ENCODE assay signal across 28 cellular contexts in genomic region chr6:104226798-104227444, GRCh38.
DNase-seq lines count a peak whose midpoint lies in the region; ATAC-seq, FAIRE-seq and TF ChIP-seq lines count a peak whose summit lies in the region.
"Had no signal": no experiment of that assay in that cellular context is flagged by ENCODE, and none has a peak within 500 bp of the region (broad histone marks: within the 10 kb centered on the region; RNA-seq: fewer than 3 reads in every experiment).

No MANE protein-coding gene starts in this region.

- no peak for TF ChIP-seq CTCF in IMR-90 (conservative IDR thresholded peaks at IDR 0.05; ENCODE audit: low read depth, low read length)

- no peak overlapping the region for H4K91ac ChIP-seq in IMR-90 (ENCODE audit: insufficient read depth, low read depth, low read length)

- no peak overlapping the region for H3K4me2 ChIP-seq in IMR-90 (ENCODE audit: low read depth, low read length)
- H3K4me2 ChIP-seq: KMS-11 had no signal

- no peak overlapping the region for H3K4me3 ChIP-seq in IMR-90 (ENCODE audit: insufficient read depth, low read depth, low read length)
- H3K4me3 ChIP-seq: mucosa of descending colon, right atrium auricular region had no signal

- no peaks in the 10 kb centered on the region for H3K4me1 ChIP-seq in IMR-90 (ENCODE audit: control insufficient read depth, insufficient read depth, low read length)
- H3K4me1 ChIP-seq: right atrium auricular region had no signal

- no peak overlapping the region for H2BK5ac ChIP-seq in IMR-90 (ENCODE audit: low read depth, low read length, poor library complexity, severe bottlenecking)

- H2AK9ac ChIP-seq in IMR-90 (replicated peaks; ENCODE audit: low read depth, low read length, poor library complexity): no peak overlapping the region

- H3K79me1 ChIP-seq in IMR-90 (ENCODE audit: low read depth in 1 of 2, low read length in 2 of 2): no peaks in the 10 kb centered on the region

- FAIRE-seq in urothelium cell line (lab: Jason Lieb, UNC): no peak
- FAIRE-seq: astrocyte, frontal cortex, GM19239, HTR-8/SVneo had no signal

- no peaks in the 10 kb centered on the region for H3K27me3 ChIP-seq in IMR-90 (ENCODE audit: control insufficient read depth, insufficient read depth, low read length)
- H3K27me3 ChIP-seq: right atrium auricular region had no signal

- H3K4ac ChIP-seq in IMR-90 (ENCODE audit: low read depth, low read length): no peak overlapping the region

- intact Hi-C loops in IMR-90 (cut with micrococcal nuclease): no loop called here

- ATAC-seq in IMR-90 (ENCODE audit: low read depth) (no peak), left lobe of liver (peak; percentile 81), HG02623 (IDR thresholded peaks at IDR 0.05; ENCODE audit: unreplicated experiment) (no peak), HG02852 (IDR thresholded peaks at IDR 0.05; ENCODE audit: unreplicated experiment) (no peak)
- ATAC-seq: mucosa of descending colon; natural killer cell treated with Interleukin-12 subunit alpha and Interleukin-12 subunit beta and Interleukin-15 and Interleukin-18, amount 100 ng/mL, for 72 hours; PC-3 had no signal

- H2BK15ac ChIP-seq in IMR-90 (ENCODE audit: low read depth, low read length): no peak overlapping the region

- no peak overlapping the region for H2BK20ac ChIP-seq in IMR-90 (ENCODE audit: low read depth, low read length)

- no peak overlapping the region for H4K5ac ChIP-seq in IMR-90 (ENCODE audit: low read depth, low read length)

- no peak overlapping the region for H4K8ac ChIP-seq in IMR-90 (ENCODE audit: low read depth in 2 of 2, low read length in 2 of 2)

- POLR2A ChIA-PET in IMR-90 (lab: Charles Lee; ENCODE audit: unreplicated experiment): no interaction called here

- in situ Hi-C loops in IMR-90 (cut with MboI; ENCODE audit: low sequenced_read_pairs): no loop called here

- H3K9ac ChIP-seq in IMR-90 (ENCODE audit: low read depth, low read length): no peak overlapping the region
- H3K9ac ChIP-seq: KMS-11 had no signal

- no peaks in the 10 kb centered on the region for H4K20me1 ChIP-seq in IMR-90 (ENCODE audit: insufficient read depth, low read length)

- CTCF ChIA-PET in IMR-90 (lab: Yijun Ruan, JAX): no interaction called here

- no peaks in the 10 kb centered on the region for H3K36me3 ChIP-seq in IMR-90 (ENCODE audit: control insufficient read depth, insufficient read depth, low read length)
- H3K36me3 ChIP-seq: right atrium auricular region, WERI-Rb-1 had no signal

- no CpG with 5 or more reads among the region's 4 CpGs for WGBS in IMR-90 (ENCODE audit: extremely low coverage in 2 of 2, insufficient read length in 1 of 2), 2 experiments

- peaks cover 5% of the 10 kb centered on the region for H3K9me3 ChIP-seq in IMR-90 (ENCODE audit: control insufficient read depth, insufficient read depth, low read length)
- H3K9me3 ChIP-seq: Caco-2, mucosa of descending colon, right atrium auricular region had no signal

- no peak for TF ChIP-seq POLR2A in IMR-90 (IDR thresholded peaks at IDR 0.05; ENCODE audit: low read depth, low read length)

- H3K56ac ChIP-seq in IMR-90 (ENCODE audit: extremely low read depth, insufficient read depth, low read length): no peak overlapping the region

- no peak overlapping the region for H3K18ac ChIP-seq in IMR-90 (ENCODE audit: low read depth, low read length)

- no TSS peak for BruUV-seq in IMR-90 (replicated peaks; lab: Mats Ljungman, UMichigan)

- H3K9me1 ChIP-seq in IMR-90 (ENCODE audit: insufficient read depth, low read length): no peaks in the 10 kb centered on the region

- no peak overlapping the region for H3K14ac ChIP-seq in IMR-90 (replicated peaks; ENCODE audit: low read depth, low read length)

- H2AFZ ChIP-seq in IMR-90 (replicated peaks; ENCODE audit: low read length, poor library complexity): no peak overlapping the region

- no peak overlapping the region for H3K27ac ChIP-seq in IMR-90 (ENCODE audit: insufficient read depth, low read length)
- H3K27ac ChIP-seq: KMS-11, right atrium auricular region, WERI-Rb-1 had no signal

- dilution Hi-C loops in IMR-90 (cut with HindIII; ENCODE audit: low sequenced_read_pairs, unreplicated experiment): no loop called here

- no peak overlapping the region for H2AK5ac ChIP-seq in IMR-90 (ENCODE audit: low read depth, low read length)

- H3K23ac ChIP-seq in IMR-90 (ENCODE audit: low read depth, low read length): no peak overlapping the region

- no peak overlapping the region for H2BK120ac ChIP-seq in IMR-90 (ENCODE audit: low read depth, low read length)

- no peak for TF ChIP-seq RAD21 in IMR-90 (IDR thresholded peaks at IDR 0.05; ENCODE audit: low read length)

- no peak for DNase-seq in IMR-90
- peak; percentile 53 for DNase-seq in NCI-H69 (lab: John Stamatoyannopoulos, UW)
- peak; percentile 47 for DNase-seq in left lobe of liver (ENCODE audit: low spot score)
- peak; percentile 26 for DNase-seq in retina
- no peak for DNase-seq in urothelium cell line (ENCODE audit: low spot score)
- DNase-seq: activated CD4-positive, alpha-beta T cell treated with anti-CD3 and anti-CD28 coated beads for 48 hours; activated gamma-delta T cell treated with Interleukin-2 at 50 U/mL for 16 hours; activated T-cell treated with anti-CD3 and anti-CD28 coated beads, Interleukin-2, amount 50 U/mL, for 24 hours; Caco-2; DMS79; GF-D8; H7; mucosa of descending colon; NCI-H1694; NCI-H226; NCI-H82; PC-3; stimulated activated CD4-positive, alpha-beta T cell treated with anti-CD3 and anti-CD28 coated beads, Interleukin-2, amount 100 ng/mL, for 48 hours; WERI-Rb-1 had no signal

TF ChIP-seq in IMR-90, 13 proteins besides CTCF, POLR2A, EP300 and RAD21:
- TF ChIP-seq USF2 (IDR thresholded peaks at IDR 0.05; ENCODE audit: low read depth, low read length) (no peak), RCOR1 (IDR thresholded peaks at IDR 0.05; ENCODE audit: insufficient replicate concordance, low read length) (no peak), CEBPB (IDR thresholded peaks at IDR 0.05; ENCODE audit: low read depth, low read length) (peak; percentile 66), FOS (IDR thresholded peaks at IDR 0.05; ENCODE audit: low read depth, low read length) (no peak), NFE2L2 (IDR thresholded peaks at IDR 0.05; ENCODE audit: low read depth, low read length) (no peak), MXI1 (IDR thresholded peaks at IDR 0.05; ENCODE audit: borderline replicate concordance, low read depth, low read length) (no peak), RFX5 (IDR thresholded peaks at IDR 0.05; ENCODE audit: low read depth, low read length) (no peak), CHD1 (IDR thresholded peaks at IDR 0.05; ENCODE audit: low read depth, low read length) (no peak), SMC3 (IDR thresholded peaks at IDR 0.05; ENCODE audit: low read depth, low read length) (no peak)

Comparison
In these comparisons a context has a peak if more than half of its experiments do, and no peak if none do; other contexts are left out.
1. DNase-seq: peak in NCI-H69 (single experiment), left lobe of liver (single experiment) and retina (single experiment); none in IMR-90 (single experiment) and urothelium cell line (single experiment).